In the genomic region with DNA sequence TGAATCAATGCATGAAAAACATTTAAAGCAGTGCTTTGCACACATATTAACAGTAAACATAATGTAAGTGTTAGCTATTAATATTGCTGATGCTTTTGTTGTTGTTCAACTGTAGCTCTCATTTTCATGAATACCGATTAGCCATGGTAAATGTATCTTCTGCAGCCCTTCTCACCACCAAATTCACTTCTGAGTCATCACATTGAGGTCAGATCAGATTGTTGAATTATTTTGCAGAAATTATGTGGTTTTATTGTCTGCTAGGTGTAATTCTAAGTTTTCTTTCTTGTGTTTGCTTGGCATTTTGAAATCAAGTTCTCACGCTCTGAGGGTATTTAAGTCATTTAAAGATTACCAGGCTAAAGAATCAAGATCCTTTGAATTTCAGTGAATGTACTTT, we compare ENCODE assay signal across 22 cellular contexts.
DNase-seq lines count a peak whose midpoint lies in the region; ATAC-seq, FAIRE-seq and TF ChIP-seq lines count a peak whose summit lies in the region.
"Had no signal": no experiment of that assay in that cellular context is flagged by ENCODE, and none has a peak within 500 bp of the region (broad histone marks: within the 10 kb centered on the region; RNA-seq: fewer than 3 reads in every experiment).

No MANE protein-coding gene starts in this region.

- DNase-seq in AG20443 (ENCODE audit: low spot score), result peak; percentile 18
- peak; percentile 68 for DNase-seq in M059J (ENCODE audit: low read depth)
- peak; percentile 74 for DNase-seq in astrocyte (ENCODE audit: low read depth)
- peak; percentile 5 to 36 for DNase-seq in foreskin fibroblast
- DNase-seq in NCI-H2081 treated with DMSO at 0.1 percent for 48 hours (lab: John Stamatoyannopoulos, UW), result no peak
- DNase-seq in right lobe of liver, result no peak
- DNase-seq in left lobe of liver (ENCODE audit: low spot score), result no peak
- no peak for DNase-seq in neural progenitor cell (ENCODE audit: low spot score)
- DNase-seq: AML-193, Caco-2, DMS153, Kasumi-1, NCI-H1417, NCI-H187 treated with DMSO at 0.1 percent for 48 hours, NCI-H2171, NCI-H446 treated with DMSO at 0.1 percent for 48 hours, PC-9 had no signal

- TF ChIP-seq CTCF in astrocyte (IDR thresholded peaks at IDR 0.05; ENCODE audit: insufficient read depth, low read depth, low read length), result no peak
- no peak for TF ChIP-seq CTCF in foreskin fibroblast (IDR thresholded peaks at IDR 0.05; ENCODE audit: low read depth, low read length)
- TF ChIP-seq CTCF in right lobe of liver (IDR thresholded peaks at IDR 0.05), result no peak
- TF ChIP-seq CTCF in neural progenitor cell (IDR thresholded peaks at IDR 0.05), result no peak

- H2AFZ ChIP-seq in astrocyte (ENCODE audit: low read depth, low read length), result no peak overlapping the region
- H2AFZ ChIP-seq in neural progenitor cell (replicated peaks), result no peak overlapping the region
- H2AFZ ChIP-seq: PC-9 had no signal

- H3K27me3 Mint-ChIP-seq in astrocyte (ENCODE audit: low read depth, unreplicated experiment) (no peaks in the 10 kb centered on the region), neural progenitor cell (ENCODE audit: insufficient read depth, low read depth) (no peaks in the 10 kb centered on the region)
- H3K27me3 Mint-ChIP-seq: IgD-negative memory B cell had no signal

- H3K27ac ChIP-seq in astrocyte (ENCODE audit: low read depth, low read length) (no peak overlapping the region), right lobe of liver (no peak overlapping the region), neural progenitor cell (no peak overlapping the region)
- H3K27ac ChIP-seq: A549, PC-9 had no signal

- H3K9me3 Mint-ChIP-seq in astrocyte (ENCODE audit: unreplicated experiment) (no peaks in the 10 kb centered on the region), neural progenitor cell (no peaks in the 10 kb centered on the region)

- no peaks in the 10 kb centered on the region for H3F3A ChIP-seq in neural progenitor cell (ENCODE audit: low read depth)

- ATAC-seq in right lobe of liver (no peak), left lobe of liver (no peak)
- ATAC-seq: A549 had no signal

- H3K4me3 ChIP-seq in astrocyte (ENCODE audit: insufficient read depth, low read depth, low read length), result no peak overlapping the region
- H3K4me3 ChIP-seq in foreskin fibroblast (ENCODE audit: low read depth in 1 of 2, low read length in 2 of 2), result no peak overlapping the region
- H3K4me3 ChIP-seq in right lobe of liver, result no peak overlapping the region
- H3K4me3 ChIP-seq in neural progenitor cell, result no peak overlapping the region
- H3K4me3 ChIP-seq: A549, HAP-1, PC-9 had no signal

- H3K9me3 ChIP-seq in astrocyte (ENCODE audit: insufficient read depth, low read depth, low read length), result no peaks in the 10 kb centered on the region
- H3K9me3 ChIP-seq in right lobe of liver, result no peaks in the 10 kb centered on the region
- no peaks in the 10 kb centered on the region for H3K9me3 ChIP-seq in neural progenitor cell (ENCODE audit: low read depth)
- H3K9me3 ChIP-seq: A549, Caco-2, HAP-1 had no signal

- peaks cover 9% of the 10 kb centered on the region for H3K4me1 ChIP-seq in astrocyte (ENCODE audit: insufficient read depth, low read length)
- no peaks in the 10 kb centered on the region for H3K4me1 ChIP-seq in right lobe of liver
- H3K4me1 ChIP-seq in neural progenitor cell, result peaks cover 4% of the 10 kb centered on the region
- H3K4me1 ChIP-seq: Caco-2 had no signal

- H3K9ac ChIP-seq in astrocyte (ENCODE audit: low read length) (no peak overlapping the region), neural progenitor cell (no peak overlapping the region)

- H3K79me2 ChIP-seq in astrocyte (ENCODE audit: insufficient read depth, low read length) (no peaks in the 10 kb centered on the region), neural progenitor cell (ENCODE audit: low read depth) (no peaks in the 10 kb centered on the region)

- H3K27me3 ChIP-seq in astrocyte (ENCODE audit: insufficient read depth, low read length) (no peaks in the 10 kb centered on the region), right lobe of liver (no peaks in the 10 kb centered on the region), neural progenitor cell (no peaks in the 10 kb centered on the region)

- H3K27ac Mint-ChIP-seq in astrocyte (ENCODE audit: unreplicated experiment), result no peak overlapping the region
- no peak overlapping the region for H3K27ac Mint-ChIP-seq in neural progenitor cell
- H3K27ac Mint-ChIP-seq: CD14-positive monocyte, IgD-negative memory B cell had no signal

- H3K36me3 Mint-ChIP-seq in astrocyte (ENCODE audit: low read depth, unreplicated experiment), result no peaks in the 10 kb centered on the region
- H3K36me3 Mint-ChIP-seq in neural progenitor cell, result no peaks in the 10 kb centered on the region
- H3K36me3 Mint-ChIP-seq: CD14-positive monocyte had no signal

- H3K4me2 ChIP-seq in astrocyte (ENCODE audit: low read length) (no peak overlapping the region), neural progenitor cell (no peak overlapping the region)
- H3K4me2 ChIP-seq: A549, PC-9 had no signal

- H3K36me3 ChIP-seq in astrocyte (ENCODE audit: insufficient read depth, low read length) (no peaks in the 10 kb centered on the region), right lobe of liver (no peaks in the 10 kb centered on the region), neural progenitor cell (no peaks in the 10 kb centered on the region)
- H3K36me3 ChIP-seq: HAP-1 had no signal

- no peaks in the 10 kb centered on the region for H4K20me1 ChIP-seq in astrocyte (ENCODE audit: insufficient read depth, low read length)
- H4K20me1 ChIP-seq in neural progenitor cell (ENCODE audit: low read depth), result no peaks in the 10 kb centered on the region

- FAIRE-seq in astrocyte (lab: Jason Lieb, UNC), result peak; percentile 65
- FAIRE-seq: A549, HTR-8/SVneo had no signal

- H3K4me3 Mint-ChIP-seq in astrocyte (ENCODE audit: unreplicated experiment), result no peak overlapping the region
- H3K4me3 Mint-ChIP-seq in neural progenitor cell, result no peak overlapping the region
- H3K4me3 Mint-ChIP-seq: CD14-positive monocyte, IgD-negative memory B cell had no signal

- intact Hi-C loops in right lobe of liver (cut with DNase I), result no loop called here

- H3K4me1 Mint-ChIP-seq in astrocyte (ENCODE audit: low read depth, unreplicated experiment) (peaks cover 17% of the 10 kb centered on the region), neural progenitor cell (peaks cover 56% of the 10 kb centered on the region)
- H3K4me1 Mint-ChIP-seq: CD14-positive monocyte, IgD-negative memory B cell had no signal

- TF ChIP-seq POLR2A in right lobe of liver (IDR thresholded peaks at IDR 0.05), result no peak

- 89% methylated on average over 2 of the region's 2 CpGs for WGBS in right lobe of liver (ENCODE audit: insufficient coverage, low coverage, low lambda C conversion rate, missing lambda C conversion rate)

Comparison
In these comparisons a context has a peak if more than half of its experiments do, and no peak if none do; other contexts are left out.
1. DNase-seq: peak in AG20443 (single experiment), M059J (single experiment), astrocyte (single experiment) and foreskin fibroblast (2 of 2); none in NCI-H2081 treated with DMSO at 0.1 percent for 48 hours (single experiment), right lobe of liver (0 of 3), left lobe of liver (single experiment) and neural progenitor cell (single experiment).